30 cellular contexts compared by ENCODE assay signal in the genomic region with DNA sequence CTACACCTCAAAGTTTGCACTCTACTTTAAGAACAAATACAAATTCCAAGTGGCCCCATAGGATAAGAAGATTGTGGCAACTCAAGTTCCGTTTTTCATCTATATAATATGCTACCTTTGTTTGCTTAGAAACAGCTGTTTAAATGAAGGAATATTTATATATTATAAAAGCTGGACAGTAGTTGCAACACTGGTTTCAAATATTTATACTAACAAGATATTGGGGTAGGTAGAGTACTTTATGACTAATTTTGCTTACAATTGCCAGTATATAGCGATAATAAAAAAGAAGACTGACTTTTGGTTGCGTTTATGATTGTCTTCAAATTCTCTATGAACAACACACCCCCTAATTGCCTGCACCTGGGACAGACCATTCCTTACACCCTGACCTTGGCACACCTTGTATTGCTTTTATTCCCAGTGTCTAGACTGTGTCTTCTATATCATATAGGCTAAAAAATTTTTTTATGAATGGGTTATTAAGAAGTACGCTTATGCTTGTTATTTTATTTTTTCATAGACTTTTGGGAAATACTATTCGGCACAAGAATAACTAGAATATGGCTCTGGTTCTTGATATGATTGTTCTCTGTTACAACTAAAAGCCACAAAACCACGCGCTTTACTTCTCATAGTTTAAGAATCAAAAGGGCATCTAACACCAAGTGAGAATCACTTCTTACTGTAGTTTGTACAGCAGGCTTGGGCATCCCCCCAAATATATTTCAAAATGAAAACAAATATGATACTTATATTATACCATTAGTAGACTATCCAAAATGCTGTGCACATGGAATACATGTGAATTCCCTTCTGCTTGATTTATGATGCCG.
"Had no signal": no experiment of that assay in that cellular context is flagged by ENCODE, and none has a peak within 500 bp of the region (broad histone marks: within the 10 kb centered on the region; RNA-seq: fewer than 3 reads in every experiment).

No MANE protein-coding gene starts in this region.

- ATAC-seq: gastroesophageal sphincter; naive thymus-derived CD8-positive, alpha-beta T cell; pancreas; sciatic nerve; stimulated activated memory B cell treated with anti-CD40 and anti-IgM and Interleukin-4, amounts not matched to agents 10 μg/mL and 1 μg/mL and 100 μg/mL, for 72 hours had no signal

- H3K4me2 ChIP-seq: hepatocyte had no signal

- H3K79me2 ChIP-seq: hepatocyte had no signal

- H3K4me1 Mint-ChIP-seq: brain; memory B cell; stimulated activated memory B cell treated with anti-CD40 and anti-IgM and Interleukin-4, amounts not matched to agents 10 μg/mL and 1 μg/mL and 100 μg/mL, for 72 hours had no signal

- H3K36me3 ChIP-seq: ascending aorta, cardiac muscle cell, colonic mucosa, gastroesophageal sphincter, pancreas, prostate gland, transverse colon had no signal

- H3K9me3 Mint-ChIP-seq: activated T-cell treated with anti-CD3 and anti-CD28 coated beads, Interleukin-2, amount 50 U/mL, for 24 hours; memory B cell; stimulated activated memory B cell treated with anti-CD40 and anti-IgM and Interleukin-4, amounts not matched to agents 10 μg/mL and 1 μg/mL and 100 μg/mL, for 72 hours had no signal

- H3K4me3 ChIP-seq: ascending aorta, cardiac muscle cell, colonic mucosa, gastroesophageal sphincter, hepatocyte, pancreas, prostate gland, skin epidermis, testis, transverse colon had no signal

- H2AFZ ChIP-seq: hepatocyte had no signal

- H3K9me3 ChIP-seq: ascending aorta, colonic mucosa, gastroesophageal sphincter, pancreas, prostate gland, testis, transverse colon had no signal

- H3K27ac Mint-ChIP-seq: activated naive CD8-positive, alpha-beta T cell; activated T-cell treated with anti-CD3 and anti-CD28 coated beads, Interleukin-2, amount 50 U/mL, for 24 hours; brain; memory B cell; naive thymus-derived CD8-positive, alpha-beta T cell; stimulated activated memory B cell treated with anti-CD40 and anti-IgM and Interleukin-4, amounts not matched to agents 10 μg/mL and 1 μg/mL and 100 μg/mL, for 72 hours had no signal

- H3K27me3 Mint-ChIP-seq: activated naive CD8-positive, alpha-beta T cell; activated T-cell treated with anti-CD3 and anti-CD28 coated beads, Interleukin-2, amount 50 U/mL, for 24 hours; brain had no signal

- FAIRE-seq: keratinocyte, pancreas had no signal

- H3K4me1 ChIP-seq: ascending aorta, colonic mucosa, gastroesophageal sphincter, pancreas, prostate gland, testis had no signal

- H3K27me3 ChIP-seq: ascending aorta, cardiac muscle cell, colonic mucosa, gastroesophageal sphincter, hepatocyte, pancreas, testis, transverse colon had no signal

- DNase-seq: activated CD4-positive, alpha-beta T cell treated with anti-CD3 and anti-CD28 coated beads for 4 hours; activated CD4-positive, alpha-beta T cell treated with anti-CD3 and anti-CD28 coated beads, Interleukin-2, amount 50 U/mL, for 48 hours; activated CD8-positive, alpha-beta memory T cell treated with anti-CD3 and anti-CD28 coated beads, Interleukin-2, amount 50 U/mL, for 48 hours; activated naive CD4-positive, alpha-beta T cell; activated T-cell treated with anti-CD3 and anti-CD28 coated beads, Interleukin-2, amount 50 U/mL, for 24 hours; cerebellar nuclear complex; colonic mucosa; effector CD8-positive, alpha-beta T cell; midbrain; naive thymus-derived CD8-positive, alpha-beta T cell; nucleus accumbens; pancreas; retina; stimulated activated CD4-positive, alpha-beta T cell treated with anti-CD3 and anti-CD28 coated beads, Interleukin-4, amount 100 ng/mL, for 24 hours; testis; transverse colon had no signal

- H3K27ac ChIP-seq: ascending aorta, cardiac muscle cell, colonic mucosa, gastroesophageal sphincter, hepatocyte, pancreas, prostate gland, skin epidermis, testis, transverse colon, VCaP had no signal

- H3K4me3 Mint-ChIP-seq: activated naive CD8-positive, alpha-beta T cell; activated T-cell treated with anti-CD3 and anti-CD28 coated beads, Interleukin-2, amount 50 U/mL, for 24 hours; brain; memory B cell; naive thymus-derived CD8-positive, alpha-beta T cell; neural crest cell; stimulated activated memory B cell treated with anti-CD40 and anti-IgM and Interleukin-4, amounts not matched to agents 10 μg/mL and 1 μg/mL and 100 μg/mL, for 72 hours had no signal

- H3K36me3 Mint-ChIP-seq: activated naive CD8-positive, alpha-beta T cell; brain; memory B cell; naive thymus-derived CD8-positive, alpha-beta T cell; stimulated activated memory B cell treated with anti-CD40 and anti-IgM and Interleukin-4, amounts not matched to agents 10 μg/mL and 1 μg/mL and 100 μg/mL, for 72 hours had no signal
